ENCODE assay signal across 31 cellular contexts in the genomic region with DNA sequence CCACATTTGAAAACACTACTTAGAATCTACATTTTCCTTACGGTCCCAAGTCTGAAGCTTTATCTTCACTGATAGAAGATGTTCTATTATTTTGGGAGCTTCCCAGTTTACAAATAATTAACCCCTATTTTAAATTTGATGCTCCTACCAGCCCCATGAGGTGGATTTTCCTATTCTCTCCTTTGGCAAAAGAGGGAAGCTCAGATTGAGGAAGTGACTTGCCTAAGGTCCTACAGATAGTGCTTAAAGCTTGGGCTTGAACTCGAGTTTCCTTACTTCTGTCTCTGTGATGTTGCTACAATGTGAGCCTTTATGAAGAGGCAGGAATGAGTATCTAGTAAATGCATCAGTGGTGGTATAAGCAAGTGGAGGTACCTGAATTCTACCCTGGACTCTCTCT.
"Had no signal": no experiment of that assay in that cellular context is flagged by ENCODE, and none has a peak within 500 bp of the region (broad histone marks: within the 10 kb centered on the region; RNA-seq: fewer than 3 reads in every experiment).

No MANE protein-coding gene starts in this region.

- ATAC-seq: activated CD4-positive, CD25-positive, alpha-beta regulatory T cell treated with anti-CD3 and anti-CD28 coated beads, Interleukin-2, amount 50 U/mL, for 24 hours; activated CD8-positive, alpha-beta T cell treated with anti-CD3 and anti-CD28 coated beads for 36 hours; activated naive CD8-positive, alpha-beta T cell treated with anti-CD3 and anti-CD28 coated beads, Interleukin-2, amount 50 U/mL, for 24 hours; activated T-cell treated with anti-CD3 and anti-CD28 coated beads, Interleukin-2, amount 50 U/mL, for 4 hours; activated T-helper 17 cell treated with anti-CD3 and anti-CD28 coated beads, Interleukin-2, amount 50 U/mL, for 72 hours; body of pancreas; effector memory CD8-positive, alpha-beta T cell; foreskin keratinocyte; gastrocnemius medialis; heart left ventricle; T-helper 17 cell had no signal

- DNase-seq: activated B cell treated with CpG ODN at 0.5 μM for 24 hours; activated CD4-positive, alpha-beta T cell treated with anti-CD3 and anti-CD28 coated beads for 48 hours; activated CD4-positive, alpha-beta T cell treated with anti-CD3 and anti-CD28 coated beads, Interleukin-2, amount 50 U/mL, for 1 hour; activated CD4-positive, alpha-beta T cell treated with anti-CD3 and anti-CD28 coated beads, Interleukin-2, amount 50 U/mL, for 48 hours; activated CD8-positive, alpha-beta memory T cell treated with anti-CD3 and anti-CD28 coated beads for 24 hours; activated CD8-positive, alpha-beta T cell treated with anti-CD3 and anti-CD28 coated beads for 36 hours; activated effector memory CD4-positive, alpha-beta T cell treated with Interleukin-2 at 50 U/mL for 16 hours; activated naive CD4-positive, alpha-beta T cell treated with anti-CD3 and anti-CD28 coated beads for 36 hours; activated naive CD8-positive, alpha-beta T cell treated with anti-CD3 and anti-CD28 coated beads for 36 hours; activated naive CD8-positive, alpha-beta T cell treated with anti-CD3 and anti-CD28 coated beads, Interleukin-2, amount 50 U/mL, for 24 hours; activated T-cell treated with anti-CD3 and anti-CD28 coated beads, Interleukin-2, amount 50 U/mL, for 4 hours; adrenal gland; amygdala; aorta; body of pancreas; caudate nucleus; cortex of kidney; dermis blood vessel endothelial cell; effector CD4-positive, alpha-beta T cell; effector memory CD8-positive, alpha-beta T cell; erythroblast; foreskin keratinocyte; gastrocnemius medialis; glutamatergic neuron; heart left ventricle; T-helper 17 cell; T1000; WERI-Rb-1 had no signal

- H3K4me3 ChIP-seq: adrenal gland, body of pancreas, esophagus muscularis mucosa, gastrocnemius medialis, heart left ventricle had no signal
